8 cellular contexts compared by ENCODE assay signal in the genomic region with DNA sequence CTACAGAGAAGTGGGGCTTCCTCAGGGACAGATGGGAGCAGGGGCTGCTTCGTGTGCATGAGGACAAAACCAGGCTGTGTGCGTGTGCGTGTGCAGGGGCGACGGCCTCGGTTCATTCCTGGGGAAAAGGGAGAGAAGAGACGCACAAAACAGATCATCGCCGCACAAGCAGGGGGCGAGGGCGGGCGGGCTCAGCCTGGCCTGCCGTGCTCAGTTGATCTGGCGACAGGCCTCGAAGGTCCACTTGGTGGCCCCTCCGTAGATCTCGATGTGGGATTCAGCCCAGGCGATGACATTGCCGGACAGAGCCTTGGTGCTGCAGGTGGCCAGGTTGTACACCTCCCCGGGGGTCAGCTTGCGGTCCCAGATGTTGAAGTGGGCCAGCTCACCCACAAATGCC. TPM values are rescaled to one million over a fixed set of nuclear protein-coding genes. Genes with fewer than 3 reads are reported as not detected.
"Had no signal": no experiment of that assay in that cellular context is flagged by ENCODE, and none has a peak within 500 bp of the region (broad histone marks: within the 10 kb centered on the region; RNA-seq: fewer than 3 reads in every experiment).

No MANE protein-coding gene starts in this region.

- H3K4me3 ChIP-seq: GM12878 had no signal

- DNase-seq: GDM1, GF-D8 had no signal

- ATAC-seq: GM12878 had no signal

- FAIRE-seq: G401.6, GM12878, GM12891, GM12892, GM18507, GM19239 had no signal

RNA-seq across cellular contexts. Expression of a gene that starts 5.8 kb away (rescaled TPM):
- total RNA-seq: GM12878 had no signal
